In genomic region chr12:56688129-56688845, GRCh38 we compare ENCODE assay signal across 1 cellular context.
TF ChIP-seq lines count a peak whose summit lies in the region.

Gene PTGES3 (minus strand): TSS chr12:56688284. CDS start chr12:56687999, 285 bp downstream.

TF ChIP-seq in HepG2, 621 proteins besides CTCF, POLR2A, EP300 and RAD21 (continued from another document and continues in another):
- peak; percentile 96; the same call in 1 of the 2 replicates for TF ChIP-seq ZNF138 (CRISPR knock-in tag; IDR thresholded peaks at IDR 0.05; ENCODE audit: low read depth)
- peak; percentile 93; the same call in 1 of the 2 replicates for TF ChIP-seq BATF2 (CRISPR knock-in tag; IDR thresholded peaks at IDR 0.05)
- TF ChIP-seq ZNF672 (CRISPR knock-in tag; IDR thresholded peaks at IDR 0.05), result no peak
- TF ChIP-seq ZNF33A (CRISPR knock-in tag; IDR thresholded peaks at IDR 0.05; ENCODE audit: borderline replicate concordance), result no peak
- 0 out of 2 replicates have a peak, but pooled peaks have one; percentile 73 for TF ChIP-seq PCBP1 (IDR thresholded peaks at IDR 0.05; ENCODE audit: borderline replicate concordance, low read depth, low read length)
- peak; percentile 93 for TF ChIP-seq ZNF18 (CRISPR knock-in tag; IDR thresholded peaks at IDR 0.05; ENCODE audit: insufficient replicate concordance)
- TF ChIP-seq BRD4 (CRISPR knock-in tag; IDR thresholded peaks at IDR 0.05), result peak; percentile 73; the same call in 1 of the 2 replicates
- TF ChIP-seq ISL2 (CRISPR knock-in tag; IDR thresholded peaks at IDR 0.05), result peak; percentile 62; the same call in 1 of the 2 replicates
- TF ChIP-seq HNRNPH1 (optimal IDR thresholded peaks at IDR 0.05; ENCODE audit: low read depth, low read length), result no peak
- TF ChIP-seq FOXO4 (CRISPR knock-in tag; conservative IDR thresholded peaks at IDR 0.05), result no peak; the same call in 1 of the 2 replicates
- TF ChIP-seq RNF2 (conservative IDR thresholded peaks at IDR 0.05; ENCODE audit: low read depth), result 0 out of 2 replicates have a peak, but pooled peaks have one; percentile 47
- TF ChIP-seq PRDM15 (CRISPR knock-in tag; IDR thresholded peaks at IDR 0.05), result peak; percentile 72
- peak; percentile 97 for TF ChIP-seq NFE2L1 (CRISPR knock-in tag; IDR thresholded peaks at IDR 0.05; ENCODE audit: borderline replicate concordance)
- peak; percentile 88 for TF ChIP-seq ZNF142 (CRISPR knock-in tag; IDR thresholded peaks at IDR 0.05)
- peak; percentile 69; the same call in 1 of the 2 replicates for TF ChIP-seq GFI1 (CRISPR knock-in tag; IDR thresholded peaks at IDR 0.05; ENCODE audit: borderline replicate concordance)
- TF ChIP-seq IRF2 (CRISPR knock-in tag; IDR thresholded peaks at IDR 0.05), result peak; percentile 96
- TF ChIP-seq ZNF276 (CRISPR knock-in tag; IDR thresholded peaks at IDR 0.05; ENCODE audit: low read depth), result peak; percentile 91; the same call in 1 of the 2 replicates
- peak; percentile 83 for TF ChIP-seq POLR2AphosphoS5 (IDR thresholded peaks at IDR 0.05; ENCODE audit: low read depth, low read length)
- TF ChIP-seq ZFX (CRISPR knock-in tag; IDR thresholded peaks at IDR 0.05; ENCODE audit: low read depth), result peak; percentile 92
- TF ChIP-seq ZBTB21 (CRISPR knock-in tag; IDR thresholded peaks at IDR 0.05), result peak; percentile 60; the same call in 1 of the 2 replicates
- 0 out of 2 replicates have a peak, but pooled peaks have one; percentile 11 for TF ChIP-seq ZNF576 (CRISPR knock-in tag; IDR thresholded peaks at IDR 0.05)
- no peak for TF ChIP-seq ELF4 (CRISPR knock-in tag; IDR thresholded peaks at IDR 0.05; ENCODE audit: borderline replicate concordance)
- TF ChIP-seq ZNF34 (CRISPR knock-in tag; IDR thresholded peaks at IDR 0.05; ENCODE audit: borderline replicate concordance), result no peak
- no peak for TF ChIP-seq MLLT10 (CRISPR knock-in tag; IDR thresholded peaks at IDR 0.05)
- no peak for TF ChIP-seq NFRKB (IDR thresholded peaks at IDR 0.05)
- TF ChIP-seq ZNF567 (CRISPR knock-in tag; IDR thresholded peaks at IDR 0.05; ENCODE audit: borderline replicate concordance), result no peak
- no peak for TF ChIP-seq ZNF225 (CRISPR knock-in tag; IDR thresholded peaks at IDR 0.05)
- peak; percentile 80; the same call in 1 of the 2 replicates for TF ChIP-seq ZBTB10 (CRISPR knock-in tag; IDR thresholded peaks at IDR 0.05; ENCODE audit: borderline replicate concordance)
- no peak for TF ChIP-seq STAT6 (CRISPR knock-in tag; IDR thresholded peaks at IDR 0.05; ENCODE audit: borderline replicate concordance)
- peak; percentile 88 for TF ChIP-seq TAF1 (CRISPR knock-in tag; IDR thresholded peaks at IDR 0.05)
- TF ChIP-seq JUNB (CRISPR knock-in tag; IDR thresholded peaks at IDR 0.05; ENCODE audit: borderline replicate concordance), result 0 out of 2 replicates have a peak, but pooled peaks have one; percentile 66
- TF ChIP-seq CREB3 (CRISPR knock-in tag; IDR thresholded peaks at IDR 0.05), result peak; percentile 76
- TF ChIP-seq ZNF333 (CRISPR knock-in tag; IDR thresholded peaks at IDR 0.05; ENCODE audit: borderline replicate concordance), result no peak; the same call in 1 of the 2 replicates
